In genomic region chr21:34351786-34352241, GRCh38 we compare ENCODE assay signal across 8 cellular contexts. TPM values are rescaled to one million over a fixed set of nuclear protein-coding genes. Genes with fewer than 3 reads are reported as not detected.
A peak's percentile ranks its signal among the peaks of the same experiment; 100 is the strongest.
DNase-seq lines count a peak whose midpoint lies in the region; ATAC-seq and TF ChIP-seq lines count a peak whose summit lies in the region.

No MANE protein-coding gene starts in this region.

- TF ChIP-seq CTCF in GM10266 (IDR thresholded peaks at IDR 0.05; ENCODE audit: control insufficient read depth, insufficient read depth, low read depth, missing control alignments), result peak; percentile 59
- peak; percentile 36 to 69 (median 55) for TF ChIP-seq CTCF in ovary (IDR thresholded peaks at IDR 0.05)

- no peak overlapping the region for H3K4me3 Mint-ChIP-seq in activated CD4-positive, alpha-beta memory T cell treated with anti-CD3 and anti-CD28 coated beads, Interleukin-2, amount 10 ng/mL, durations not matched to agents 7 days and 5 days

- H3K27ac ChIP-seq in ovary, result no peak overlapping the region

- intact Hi-C loops in ovary (cut with DNase I), result loop anchor here in 1 of 4 donors (2.0 kb wide), 1 partner anchor 427 kb away; no protein-coding TSS in a partner anchor

- H3K27ac Mint-ChIP-seq in activated CD4-positive, alpha-beta memory T cell treated with anti-CD3 and anti-CD28 coated beads, Interleukin-2, amount 10 ng/mL, durations not matched to agents 7 days and 5 days, result no peak overlapping the region

- peak; percentile 71 for ATAC-seq in HG02885 (IDR thresholded peaks at IDR 0.05; ENCODE audit: poor library complexity, unreplicated experiment)

- H3K27me3 Mint-ChIP-seq in activated CD4-positive, alpha-beta memory T cell treated with anti-CD3 and anti-CD28 coated beads, Interleukin-2, amount 10 ng/mL, durations not matched to agents 7 days and 5 days, result peaks cover 21% of the 10 kb centered on the region

- H3K4me1 Mint-ChIP-seq in activated CD4-positive, alpha-beta memory T cell treated with anti-CD3 and anti-CD28 coated beads, Interleukin-2, amount 10 ng/mL, durations not matched to agents 7 days and 5 days, result peaks cover 4% of the 10 kb centered on the region

- CTCF ChIA-PET in activated CD4-positive, alpha-beta memory T cell treated with anti-CD3 and anti-CD28 coated beads, Interleukin-2, amount 10 ng/mL, durations not matched to agents 7 days and 5 days (lab: Charles Lee), result interaction anchor here (7.9 kb wide), 1 partner anchor 431 kb away, joined by 253 read pairs; no protein-coding TSS in a partner anchor

- no peaks in the 10 kb centered on the region for H3K36me3 ChIP-seq in ovary

- no peak overlapping the region for H3K4me3 ChIP-seq in ovary

- DNase-seq in 8988T, result peak; percentile 43
- DNase-seq in GM10266 (ENCODE audit: extremely low spot score), result peak; percentile 58
- peak; percentile 55 for DNase-seq in NCI-H2227 (lab: John Stamatoyannopoulos, UW; ENCODE audit: unreplicated experiment)
- DNase-seq in activated CD4-positive, alpha-beta memory T cell treated with anti-CD3 and anti-CD28 coated beads, Interleukin-2, amount 10 ng/mL, durations not matched to agents 7 days and 5 days, result peak; percentile 37
- DNase-seq in germinal center (ENCODE audit: low spot score), result peak; percentile 63
- DNase-seq in ovary, result peak in 3 of 5 donors; percentile 19 to 37 (median 23)
- DNase-seq in NK-92 (lab: John Stamatoyannopoulos, UW; ENCODE audit: unreplicated experiment), result no peak

- no peaks in the 10 kb centered on the region for H3K9me3 ChIP-seq in ovary

- POLR2A ChIA-PET in activated CD4-positive, alpha-beta memory T cell treated with anti-CD3 and anti-CD28 coated beads, Interleukin-2, amount 10 ng/mL, durations not matched to agents 7 days and 5 days (lab: Charles Lee), result no interaction called here

- no peak for TF ChIP-seq EP300 in ovary (IDR thresholded peaks at IDR 0.05)

- H3K27me3 ChIP-seq in ovary, result no peaks in the 10 kb centered on the region

- H3K4me1 ChIP-seq in ovary (ENCODE audit: insufficient read depth), result no peaks in the 10 kb centered on the region

- H3K9me3 Mint-ChIP-seq in activated CD4-positive, alpha-beta memory T cell treated with anti-CD3 and anti-CD28 coated beads, Interleukin-2, amount 10 ng/mL, durations not matched to agents 7 days and 5 days, result no peaks in the 10 kb centered on the region

- H3K36me3 Mint-ChIP-seq in activated CD4-positive, alpha-beta memory T cell treated with anti-CD3 and anti-CD28 coated beads, Interleukin-2, amount 10 ng/mL, durations not matched to agents 7 days and 5 days (ENCODE audit: low read depth), result no peaks in the 10 kb centered on the region

- TF ChIP-seq POLR2A in ovary (IDR thresholded peaks at IDR 0.05), result no peak

- WGBS in ovary, 3 donors, result 22 to 32% (median 26%) methylated on average over 6 of the region's 6 CpGs

RNA-seq across cellular contexts. Expression of gene KCNE2, which starts 12.0 kb away (rescaled TPM):
- not detected for total RNA-seq in activated CD4-positive, alpha-beta memory T cell treated with anti-CD3 and anti-CD28 coated beads, Interleukin-2, amount 10 ng/mL, durations not matched to agents 7 days and 5 days
- under 1 TPM in 4 of 7 donors, not detected in 3; 0.25 to 0.48 (median 0.39) TPM for total RNA-seq in ovary
- polyA plus RNA-seq in ovary, result under 1 TPM; 0.33 to 0.37 TPM

RNA-seq across cellular contexts. Expression of gene SMIM11, which starts 23.5 kb away (rescaled TPM):
- 1 to 10 TPM; 3.1 to 4.2 TPM for total RNA-seq in activated CD4-positive, alpha-beta memory T cell treated with anti-CD3 and anti-CD28 coated beads, Interleukin-2, amount 10 ng/mL, durations not matched to agents 7 days and 5 days
- 10 to 100 TPM in 5 of 7 donors, 1 to 10 TPM in 2; 6.8 to 29.4 (median 10.5) TPM for total RNA-seq in ovary
- 10 to 100 TPM; 11.5 to 25.0 TPM for polyA plus RNA-seq in ovary
